8 cellular contexts compared by ENCODE assay signal in the genomic region with DNA sequence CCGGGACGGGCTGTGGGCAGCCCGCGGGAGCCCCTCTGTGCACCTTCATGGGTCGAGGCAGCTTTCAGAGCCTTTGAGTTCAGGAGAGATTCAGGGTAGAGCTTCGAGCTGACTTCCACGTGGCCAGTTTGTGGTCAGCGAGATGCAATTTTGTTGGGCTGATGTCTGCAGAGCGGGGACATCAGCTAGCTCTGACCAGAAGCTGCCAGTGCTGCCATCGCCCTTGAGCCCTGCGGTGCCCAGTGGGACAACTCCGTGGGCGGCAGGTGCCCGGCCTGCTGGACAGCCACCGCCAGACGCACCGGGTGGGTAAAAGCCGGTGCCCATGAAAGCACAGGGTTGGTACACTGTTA. TPM values are rescaled to one million over a fixed set of nuclear protein-coding genes. Genes with fewer than 3 reads are reported as not detected.
DNase-seq lines count a peak whose midpoint lies in the region; ATAC-seq and TF ChIP-seq lines count a peak whose summit lies in the region.

No MANE protein-coding gene starts in this region.

- POLR2A ChIA-PET in MCF 10A (lab: Yijun Ruan, JAX): interaction anchor here (0.5 to 5.6 kb wide), 20 partner anchors 13 to 1149 kb away, joined by 3 to 125 read pairs (median 6); a partner anchor contains a TSS

- CTCF ChIA-PET in MCF 10A (lab: Yijun Ruan, JAX): interaction anchor here (0.6 to 3.3 kb wide), 12 partner anchors 10 to 408 kb away, joined by 3 to 18 read pairs (median 4); no protein-coding TSS in a partner anchor

- peak overlapping the region; percentile 80 for H3K9ac ChIP-seq in HUES64 (ENCODE audit: low read depth, low read length)

- peaks cover 28% of the 10 kb centered on the region for H3K4me1 Mint-ChIP-seq in activated T-cell treated with anti-CD3 and anti-CD28 coated beads, Interleukin-2, amount 50 U/mL, for 24 hours (ENCODE audit: low read depth)
- peaks cover 4% of the 10 kb centered on the region for H3K4me1 Mint-ChIP-seq in MCF 10A (ENCODE audit: insufficient read depth, unreplicated experiment)

- TF ChIP-seq EP300 in transverse colon (IDR thresholded peaks at IDR 0.05; ENCODE audit: low read depth): no peak

- H3K27ac ChIP-seq in HUES64 (ENCODE audit: low read depth, low read length): peak overlapping the region; percentile 73
- H3K27ac ChIP-seq in transverse colon: peak overlapping the region; percentile 84 to 90 (median 90)

- intact Hi-C loops in MCF 10A (cut with micrococcal nuclease): no loop called here
- intact Hi-C loops in lower leg skin (cut with DNase I; ENCODE audit: low total_unique reads): no loop called here
- intact Hi-C loops in transverse colon (cut with DNase I; ENCODE audit: low total_unique reads): no loop called here

- H3K27me3 ChIP-seq in HUES64 (ENCODE audit: insufficient read depth, low read length) (no peaks in the 10 kb centered on the region), transverse colon (no peaks in the 10 kb centered on the region)

- H3K9me3 ChIP-seq in HUES64 (ENCODE audit: insufficient read depth, low read depth, low read length) (no peaks in the 10 kb centered on the region), transverse colon (no peaks in the 10 kb centered on the region)

- H3K36me3 Mint-ChIP-seq in activated T-cell treated with anti-CD3 and anti-CD28 coated beads, Interleukin-2, amount 50 U/mL, for 24 hours (ENCODE audit: low read depth): peaks cover 33% of the 10 kb centered on the region
- H3K36me3 Mint-ChIP-seq in MCF 10A (ENCODE audit: insufficient read depth, unreplicated experiment): peaks cover 15% of the 10 kb centered on the region

- H3K4me1 ChIP-seq in HUES64 (ENCODE audit: insufficient read depth, low read length) (peaks cover 17% of the 10 kb centered on the region; the same call in 1 of the 2 replicates), transverse colon (peaks cover 10 to 39% (median 28%) of the 10 kb centered on the region in 4 donors)

- in situ Hi-C loops in transverse colon (cut with MboI; ENCODE audit: low pct_ligation_motif_present in 1 of 4, low pct_unique_long_range_greater_than_20kb in 1 of 4, low sequenced_read_pairs in 3 of 4): no loop called here

- H3K9me3 Mint-ChIP-seq in activated T-cell treated with anti-CD3 and anti-CD28 coated beads, Interleukin-2, amount 50 U/mL, for 24 hours: no peaks in the 10 kb centered on the region
- H3K9me3 Mint-ChIP-seq in MCF 10A (ENCODE audit: unreplicated experiment): no peaks in the 10 kb centered on the region

- H3K4me3 Mint-ChIP-seq in activated T-cell treated with anti-CD3 and anti-CD28 coated beads, Interleukin-2, amount 50 U/mL, for 24 hours: peak overlapping the region; percentile 90
- peak overlapping the region; percentile 82 for H3K4me3 Mint-ChIP-seq in MCF 10A (ENCODE audit: unreplicated experiment)

- BruUV-seq in MCF 10A (replicated peaks; lab: Mats Ljungman, UMichigan): no TSS peak

- DNase-seq in activated T-cell treated with anti-CD3 and anti-CD28 coated beads, Interleukin-2, amount 50 U/mL, for 24 hours: peak; percentile 47
- DNase-seq in activated T-cell treated with anti-CD3 and anti-CD28 coated beads, Interleukin-2, amount 50 U/mL, for 48 hours: no peak
- DNase-seq in MCF 10A (ENCODE audit: unreplicated experiment) (no peak), lower leg skin (ENCODE audit: low spot score in 2 of 2) (no peak), transverse colon (peak; percentile 22), occipital lobe (lab: John Stamatoyannopoulos, UW) (no peak)

- no peak for ATAC-seq in GM18505 (IDR thresholded peaks at IDR 0.05; ENCODE audit: unreplicated experiment)

- H3K36me3 ChIP-seq in HUES64 (ENCODE audit: insufficient read depth, low read length): peaks cover 6% of the 10 kb centered on the region; the same call in 1 of the 2 replicates
- no peaks in the 10 kb centered on the region for H3K36me3 ChIP-seq in transverse colon

- 10% methylated on average over 18 of the region's 18 CpGs for WGBS in HUES64
- 4 to 8% methylated on average over 13 to 18 of the region's 18 CpGs for WGBS in lower leg skin, 2 donors
- 0 to 3% methylated on average over 3 to 14 of the region's 18 CpGs for WGBS in transverse colon (ENCODE audit: low coverage in 1 of 2), 2 donors

- TF ChIP-seq CTCF in MCF 10A (IDR thresholded peaks at IDR 0.05; ENCODE audit: unreplicated experiment): no peak
- TF ChIP-seq CTCF in lower leg skin (IDR thresholded peaks at IDR 0.05): no peak
- TF ChIP-seq CTCF in transverse colon (IDR thresholded peaks at IDR 0.05): no peak

- peak overlapping the region; percentile 91 for H3K27ac Mint-ChIP-seq in activated T-cell treated with anti-CD3 and anti-CD28 coated beads, Interleukin-2, amount 50 U/mL, for 24 hours
- peak overlapping the region; percentile 39 for H3K27ac Mint-ChIP-seq in MCF 10A (ENCODE audit: low read depth, unreplicated experiment)

- peak overlapping the region; percentile 80 for H3K4me3 ChIP-seq in HUES64 (ENCODE audit: low read length)
- H3K4me3 ChIP-seq in lower leg skin (ENCODE audit: low read depth, poor library complexity, severe bottlenecking): peak overlapping the region; percentile 95
- peak overlapping the region; percentile 85 to 96 (median 88) for H3K4me3 ChIP-seq in transverse colon

- no peaks in the 10 kb centered on the region for H3K27me3 Mint-ChIP-seq in activated T-cell treated with anti-CD3 and anti-CD28 coated beads, Interleukin-2, amount 50 U/mL, for 24 hours
- H3K27me3 Mint-ChIP-seq in MCF 10A (ENCODE audit: insufficient read depth, unreplicated experiment): no peaks in the 10 kb centered on the region

- no peak for TF ChIP-seq POLR2A in lower leg skin (IDR thresholded peaks at IDR 0.05)
- no peak for TF ChIP-seq POLR2A in transverse colon (IDR thresholded peaks at IDR 0.05)
- no peak for TF ChIP-seq POLR2A in GM18505 (IDR thresholded peaks at IDR 0.05; ENCODE audit: borderline replicate concordance, extremely low read depth, insufficient read depth, insufficient read length)

RNA-seq across cellular contexts. Expression of a gene that starts 0.7 kb away (rescaled TPM):
- 182 TPM for polyA plus RNA-seq in HUES64 (2013, experiment 1 of 2)
- 176 TPM for polyA plus RNA-seq in HUES64 (2013, experiment 2 of 2)
- 93.8 and 137 TPM in 2 replicates for total RNA-seq in MCF 10A (2022)
- total RNA-seq in lower leg skin: 100 to 1,000 TPM; 167 to 249 (median 183) TPM
- total RNA-seq in transverse colon: 100 to 1,000 TPM; 124 to 164 (median 141) TPM
- 61.0 TPM for total RNA-seq in occipital lobe

RNA-seq across cellular contexts. Expression of a gene that starts 29.3 kb away (rescaled TPM):
- polyA plus RNA-seq in HUES64 (2013, experiment 1 of 2): 21.3 TPM
- 22.1 TPM for polyA plus RNA-seq in HUES64 (2013, experiment 2 of 2)
- total RNA-seq in MCF 10A (2022) (54.6 and 67.7 TPM in 2 replicates), lower leg skin (10 to 100 TPM; 30.9 to 52.4 (median 39.8) TPM), transverse colon (100 to 1,000 TPM in 1 of 4 donors, 10 to 100 TPM in 3; 28.0 to 239 (median 38.4) TPM), occipital lobe (22.3 TPM)

RNA-seq across cellular contexts. Expression of a gene that starts 41.9 kb away (rescaled TPM):
- 1.9 TPM for polyA plus RNA-seq in HUES64 (2013, experiment 1 of 2)
- 0.95 TPM for polyA plus RNA-seq in HUES64 (2013, experiment 2 of 2)
- total RNA-seq in MCF 10A (2022) (not detected in 2 replicates), lower leg skin (not detected), transverse colon (1 to 10 TPM in 1 of 4 donors, under 1 TPM in 1, not detected in 2; 0.79 to 1.2 TPM), occipital lobe (5.9 TPM)

RNA-seq across cellular contexts. Expression of a gene that starts 42.0 kb away (rescaled TPM):
- polyA plus RNA-seq in HUES64 (2013, experiment 1 of 2): 16.7 TPM
- 15.1 TPM for polyA plus RNA-seq in HUES64 (2013, experiment 2 of 2)
- total RNA-seq in MCF 10A (2022) (109 and 119 TPM in 2 replicates), lower leg skin (100 to 1,000 TPM; 143 to 242 (median 164) TPM), transverse colon (1,000 to 10,000 TPM in 1 of 4 donors, 100 to 1,000 TPM in 3; 257 to 1,130 (median 322) TPM), occipital lobe (1.4 TPM)

RNA-seq across cellular contexts. Expression of a gene that starts 50.1 kb away (rescaled TPM):
- 30.7 TPM for polyA plus RNA-seq in HUES64 (2013, experiment 1 of 2)
- polyA plus RNA-seq in HUES64 (2013, experiment 2 of 2): 26.8 TPM
- 34.0 and 36.5 TPM in 2 replicates for total RNA-seq in MCF 10A (2022)
- total RNA-seq in lower leg skin: 10 to 100 TPM; 10.9 to 19.2 (median 14.8) TPM
- 10 to 100 TPM in 2 of 4 donors, 1 to 10 TPM in 2; 6.0 to 28.3 (median 9.7) TPM for total RNA-seq in transverse colon
- total RNA-seq in occipital lobe: 15.0 TPM

Comparison
In these comparisons a context has a peak if more than half of its experiments do, and no peak if none do; other contexts are left out.
1. DNase-seq: peak in activated T-cell treated with anti-CD3 and anti-CD28 coated beads, Interleukin-2, amount 50 U/mL, for 24 hours (single experiment) and transverse colon (single experiment); none in activated T-cell treated with anti-CD3 and anti-CD28 coated beads, Interleukin-2, amount 50 U/mL, for 48 hours (0 of 2), MCF 10A (single experiment), lower leg skin (0 of 2) and occipital lobe (single experiment).
2. Peak in every context shown above with its lines, with median percentiles within 50 percentile points of each other: H3K4me3 ChIP-seq.